ENCODE assay signal across 1 cellular context in genomic region chr19:2308114-2308556, GRCh38.
A peak's percentile ranks its signal among the peaks of the same experiment; 100 is the strongest.
TF ChIP-seq lines count a peak whose summit lies in the region.

Gene LINGO3 (minus strand): TSS chr19:2308154. CDS start chr19:2291776, 16,378 bp downstream.

TF ChIP-seq in H1, 55 proteins besides CTCF, POLR2A, EP300 and RAD21:
- TF ChIP-seq RBBP5 (IDR thresholded peaks at IDR 0.05; ENCODE audit: borderline replicate concordance, low read depth, low read length) (no peak), E2F6 (IDR thresholded peaks at IDR 0.05) (peak; percentile 89), MAX (IDR thresholded peaks at IDR 0.05) (peak; percentile 93), KDM4A (IDR thresholded peaks at IDR 0.05; ENCODE audit: low read depth, low read length, severe bottlenecking) (peak; percentile 24), USF2 (IDR thresholded peaks at IDR 0.05; ENCODE audit: low read length) (0 out of 2 replicates have a peak, but pooled peaks have one; percentile 37), SP4 (IDR thresholded peaks at IDR 0.05; ENCODE audit: low read length) (no peak), HDAC6 (IDR thresholded peaks at IDR 0.05; ENCODE audit: low read depth, low read length) (no peak), PHF8 (conservative IDR thresholded peaks at IDR 0.05; ENCODE audit: low read depth, low read length) (0 out of 2 replicates have a peak, but pooled peaks have one; percentile 28)
